ENCODE assay signal across 19 cellular contexts in the genomic region with DNA sequence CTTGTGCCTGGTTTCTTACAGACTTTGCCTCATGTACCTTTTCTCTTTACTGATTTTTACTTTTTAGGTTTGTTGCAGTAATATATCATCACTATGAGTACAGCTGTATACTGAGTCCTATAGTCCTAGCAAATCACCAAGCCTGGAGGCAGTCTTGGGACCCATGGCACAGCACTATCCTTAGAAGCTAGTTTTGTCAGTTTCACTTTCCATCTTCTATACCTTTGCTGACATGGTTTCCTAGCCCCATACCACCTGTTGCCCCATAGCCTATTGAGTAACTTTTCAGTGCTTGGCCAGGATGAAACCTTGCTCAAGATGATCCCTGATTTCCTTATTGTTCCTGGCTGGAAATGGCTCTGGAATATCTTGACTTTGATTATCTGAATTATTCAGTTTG.
DNase-seq lines count a peak whose midpoint lies in the region; ATAC-seq and TF ChIP-seq lines count a peak whose summit lies in the region.
"Had no signal": no experiment of that assay in that cellular context is flagged by ENCODE, and none has a peak within 500 bp of the region (broad histone marks: within the 10 kb centered on the region; RNA-seq: fewer than 3 reads in every experiment).

No MANE protein-coding gene starts in this region.

- H3K36me3 ChIP-seq in SK-N-SH (replicated peaks in 1 of 2; ENCODE audit: control insufficient read depth in 1 of 2, insufficient read depth in 2 of 2, low read length in 1 of 2) (no peaks in the 10 kb centered on the region), spleen (no peaks in the 10 kb centered on the region)
- H3K36me3 ChIP-seq: uterus had no signal

- H2AFZ ChIP-seq in SK-N-SH (ENCODE audit: low read depth), result no peak overlapping the region

- TF ChIP-seq CTCF in SK-N-SH (IDR thresholded peaks at IDR 0.05), result no peak
- TF ChIP-seq CTCF in spleen (IDR thresholded peaks at IDR 0.05 in 8 of 11, conservative IDR thresholded peaks at IDR 0.05 in 3 of 11), result no peak

- H3K27ac ChIP-seq in SK-N-SH (ENCODE audit: low read depth in 2 of 2, low read length in 1 of 2), result no peak overlapping the region
- peak overlapping the region in 6 of 8 donors; percentile 8 to 53 (median 42) for H3K27ac ChIP-seq in spleen
- H3K27ac ChIP-seq: 22Rv1 had no signal

- no peak for TF ChIP-seq RAD21 in SK-N-SH (IDR thresholded peaks at IDR 0.05; ENCODE audit: low read length)

- H3K9me3 ChIP-seq in SK-N-SH (no peaks in the 10 kb centered on the region), spleen (no peaks in the 10 kb centered on the region)
- H3K9me3 ChIP-seq: uterus had no signal

- H3K27me3 ChIP-seq in SK-N-SH (ENCODE audit: insufficient read depth) (no peaks in the 10 kb centered on the region), spleen (replicated peaks in 1 of 7) (no peaks in the 10 kb centered on the region)
- H3K27me3 ChIP-seq: uterus had no signal

- TF ChIP-seq POLR2A in spleen (IDR thresholded peaks at IDR 0.05), result no peak

- POLR2A ChIA-PET in SK-N-SH (lab: Yijun Ruan, JAX), result no interaction called here

- H3K4me3 ChIP-seq in SK-N-SH (ENCODE audit: low read depth in 2 of 2, low read length in 1 of 2) (no peak overlapping the region), spleen (no peak overlapping the region)
- H3K4me3 ChIP-seq: uterus had no signal

- intact Hi-C loops in left ventricle myocardium superior (cut with micrococcal nuclease) (no loop called here), spleen (cut with DNase I; ENCODE audit: low total_unique reads) (no loop called here)

- H4K20me1 ChIP-seq in SK-N-SH (ENCODE audit: insufficient read depth), result no peaks in the 10 kb centered on the region

- H3K9ac ChIP-seq in SK-N-SH, result no peak overlapping the region

- H3F3A ChIP-seq in SK-N-SH (replicated peaks; ENCODE audit: insufficient read depth), result no peaks in the 10 kb centered on the region

- CTCF ChIA-PET in SK-N-SH (lab: Yijun Ruan, JAX), result interaction anchor here (1.3 kb wide), 1 partner anchor 9 kb away, joined by 3 read pairs; no protein-coding TSS in a partner anchor

- H3K4me1 ChIP-seq in SK-N-SH (ENCODE audit: control insufficient read depth in 1 of 2, insufficient read depth in 2 of 2, low read depth in 1 of 2, low read length in 1 of 2) (no peaks in the 10 kb centered on the region), spleen (no peaks in the 10 kb centered on the region)
- H3K4me1 ChIP-seq: uterus had no signal

- no peak for TF ChIP-seq EP300 in SK-N-SH (IDR thresholded peaks at IDR 0.05; ENCODE audit: borderline replicate concordance in 1 of 2, low read depth in 1 of 2, low read length in 1 of 2)

- no peaks in the 10 kb centered on the region for H3K79me2 ChIP-seq in SK-N-SH (ENCODE audit: insufficient read depth)

- no peaks in the 10 kb centered on the region for H3K9me2 ChIP-seq in SK-N-SH

- DNase-seq in SK-N-SH, result no peak
- peak; percentile 94 for DNase-seq in OCI-M1 (lab: John Stamatoyannopoulos, UW)
- no peak for DNase-seq in left ventricle myocardium superior
- no peak for DNase-seq in spleen
- no peak for DNase-seq in amygdala (lab: John Stamatoyannopoulos, UW)
- DNase-seq: activated CD4-positive, alpha-beta T cell treated with anti-CD3 and anti-CD28 coated beads, Interleukin-2, amount 50 U/mL, for 1 hour; activated CD8-positive, alpha-beta memory T cell treated with anti-CD3 and anti-CD28 coated beads, Interleukin-2, amount 50 U/mL, for 4 hours; caudate nucleus; DMS79 treated with DMSO at 0.1 percent for 48 hours; kidney glomerular epithelial cell; NCI-H1436; NCI-H526 treated with DMSO at 0.1 percent for 48 hours; stimulated activated CD4-positive, alpha-beta T cell treated with anti-CD3 and anti-CD28 coated beads, Interleukin-12 subunit alpha, Interleukin-12 subunit beta, amount 100 ng/mL, for 4 hours; T-helper 17 cell; uterus had no signal

- ATAC-seq in SK-N-SH treated with all-trans-retinoic acid at 6 μM for 48 hours, result peak; percentile 83; the same call in 2 of the 3 replicates
- peak; percentile 33 for ATAC-seq in left ventricle myocardium superior
- no peak for ATAC-seq in GM19463 (IDR thresholded peaks at IDR 0.05; ENCODE audit: unreplicated experiment)
- no peak for ATAC-seq in GM19455 (IDR thresholded peaks at IDR 0.05; ENCODE audit: unreplicated experiment)
- ATAC-seq: T-helper 17 cell had no signal

- no peak overlapping the region for H3K4me2 ChIP-seq in SK-N-SH

TF ChIP-seq in SK-N-SH treated with all-trans-retinoic acid at 6 μM for 48 hours, 23 proteins besides CTCF, POLR2A, EP300 and RAD21 (continues in another document):
- TF ChIP-seq CSRNP3 (CRISPR knock-in tag; IDR thresholded peaks at IDR 0.05), result no peak
- no peak for TF ChIP-seq PATZ1 (CRISPR knock-in tag; IDR thresholded peaks at IDR 0.05; ENCODE audit: borderline replicate concordance)

TF ChIP-seq in SK-N-SH, 30 proteins besides CTCF, POLR2A, EP300 and RAD21:
- no peak for TF ChIP-seq SMC3 (IDR thresholded peaks at IDR 0.05; ENCODE audit: low read depth, low read length)
- TF ChIP-seq NRF1 (IDR thresholded peaks at IDR 0.05; ENCODE audit: low read depth, low read length), result no peak
- TF ChIP-seq YY1 (IDR thresholded peaks at IDR 0.05; ENCODE audit: low read depth), result no peak
- TF ChIP-seq TCF12 (IDR thresholded peaks at IDR 0.05), result no peak
- no peak for TF ChIP-seq TAF1 (IDR thresholded peaks at IDR 0.05; ENCODE audit: borderline replicate concordance, low read depth, low read length)
- TF ChIP-seq, protein P1, sequence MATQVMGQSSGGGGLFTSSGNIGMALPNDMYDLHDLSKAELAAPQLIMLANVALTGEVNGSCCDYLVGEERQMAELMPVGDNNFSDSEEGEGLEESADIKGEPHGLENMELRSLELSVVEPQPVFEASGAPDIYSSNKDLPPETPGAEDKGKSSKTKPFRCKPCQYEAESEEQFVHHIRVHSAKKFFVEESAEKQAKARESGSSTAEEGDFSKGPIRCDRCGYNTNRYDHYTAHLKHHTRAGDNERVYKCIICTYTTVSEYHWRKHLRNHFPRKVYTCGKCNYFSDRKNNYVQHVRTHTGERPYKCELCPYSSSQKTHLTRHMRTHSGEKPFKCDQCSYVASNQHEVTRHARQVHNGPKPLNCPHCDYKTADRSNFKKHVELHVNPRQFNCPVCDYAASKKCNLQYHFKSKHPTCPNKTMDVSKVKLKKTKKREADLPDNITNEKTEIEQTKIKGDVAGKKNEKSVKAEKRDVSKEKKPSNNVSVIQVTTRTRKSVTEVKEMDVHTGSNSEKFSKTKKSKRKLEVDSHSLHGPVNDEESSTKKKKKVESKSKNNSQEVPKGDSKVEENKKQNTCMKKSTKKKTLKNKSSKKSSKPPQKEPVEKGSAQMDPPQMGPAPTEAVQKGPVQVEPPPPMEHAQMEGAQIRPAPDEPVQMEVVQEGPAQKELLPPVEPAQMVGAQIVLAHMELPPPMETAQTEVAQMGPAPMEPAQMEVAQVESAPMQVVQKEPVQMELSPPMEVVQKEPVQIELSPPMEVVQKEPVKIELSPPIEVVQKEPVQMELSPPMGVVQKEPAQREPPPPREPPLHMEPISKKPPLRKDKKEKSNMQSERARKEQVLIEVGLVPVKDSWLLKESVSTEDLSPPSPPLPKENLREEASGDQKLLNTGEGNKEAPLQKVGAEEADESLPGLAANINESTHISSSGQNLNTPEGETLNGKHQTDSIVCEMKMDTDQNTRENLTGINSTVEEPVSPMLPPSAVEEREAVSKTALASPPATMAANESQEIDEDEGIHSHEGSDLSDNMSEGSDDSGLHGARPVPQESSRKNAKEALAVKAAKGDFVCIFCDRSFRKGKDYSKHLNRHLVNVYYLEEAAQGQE (IDR thresholded peaks at IDR 0.05; ENCODE audit: low read depth, low read length), result no peak
- no peak for TF ChIP-seq RXRA (IDR thresholded peaks at IDR 0.05; ENCODE audit: borderline replicate concordance, low read depth)
- no peak for TF ChIP-seq USF1 (IDR thresholded peaks at IDR 0.05; ENCODE audit: borderline replicate concordance, low read depth)
- TF ChIP-seq IRF3 (IDR thresholded peaks at IDR 0.05; ENCODE audit: low read depth, low read length), result no peak
- no peak for TF ChIP-seq RFX5 (IDR thresholded peaks at IDR 0.05; ENCODE audit: low read length)
- TF ChIP-seq TEAD4 (IDR thresholded peaks at IDR 0.05; ENCODE audit: borderline replicate concordance, insufficient read depth), result no peak
- no peak for TF ChIP-seq EZH2phosphoT487 (IDR thresholded peaks at IDR 0.05; ENCODE audit: borderline replicate concordance, low read depth)
- no peak for TF ChIP-seq ELF1 (IDR thresholded peaks at IDR 0.05)
- no peak for TF ChIP-seq FOXM1 (IDR thresholded peaks at IDR 0.05; ENCODE audit: low read depth)
- no peak for TF ChIP-seq FOXJ3 (CRISPR knock-in tag; IDR thresholded peaks at IDR 0.05)

Comparison
In these comparisons a context has a peak if more than half of its experiments do, and no peak if none do; other contexts are left out.
1. ATAC-seq: peak in SK-N-SH treated with all-trans-retinoic acid at 6 μM for 48 hours (single experiment) and left ventricle myocardium superior (single experiment); none in GM19463 (single experiment) and GM19455 (single experiment).
2. H3K27ac ChIP-seq: peak in spleen (6 of 8); none in SK-N-SH (0 of 2).